Comparison of ENCODE assay signal across 22 cellular contexts in genomic region chr2:51290725-51291124, GRCh38.
DNase-seq lines count a peak whose midpoint lies in the region; ATAC-seq, FAIRE-seq and TF ChIP-seq lines count a peak whose summit lies in the region.
"Had no signal": no experiment of that assay in that cellular context is flagged by ENCODE, and none has a peak within 500 bp of the region (broad histone marks: within the 10 kb centered on the region; RNA-seq: fewer than 3 reads in every experiment).

No MANE protein-coding gene starts in this region.

- H3K27me3 Mint-ChIP-seq in WTC11 (ENCODE audit: low read depth) = peaks cover 18% of the 10 kb centered on the region

- peaks cover 10% of the 10 kb centered on the region for H3K9me3 Mint-ChIP-seq in WTC11

- H3K36me3 Mint-ChIP-seq in WTC11 = no peaks in the 10 kb centered on the region

- H3K4me2 ChIP-seq in endothelial cell of umbilical vein (ENCODE audit: insufficient read depth, low read length) = no peak overlapping the region
- H3K4me2 ChIP-seq in osteoblast (ENCODE audit: insufficient read depth, low read length) = no peak overlapping the region
- H3K4me2 ChIP-seq: A549, KMS-11 had no signal

- H3K36me3 ChIP-seq in endothelial cell of umbilical vein (ENCODE audit: control insufficient read depth in 2 of 2, extremely low read depth in 1 of 2, insufficient read depth in 2 of 2, low read length in 2 of 2) (no peaks in the 10 kb centered on the region), osteoblast (ENCODE audit: insufficient read depth, low read length) (no peaks in the 10 kb centered on the region)
- H3K36me3 ChIP-seq: MG63 had no signal

- FAIRE-seq in endothelial cell of umbilical vein (lab: Jason Lieb, UNC) = no peak
- FAIRE-seq: A549, H1, RCC 7860 had no signal

- no peak for TF ChIP-seq POLR2A in endothelial cell of umbilical vein (IDR thresholded peaks at IDR 0.05; ENCODE audit: low read depth, low read length)

- ATAC-seq in WTC11 (no peak), HG03432 (IDR thresholded peaks at IDR 0.05; ENCODE audit: unreplicated experiment) (no peak)
- ATAC-seq: A549, SK-N-SH treated with all-trans-retinoic acid at 6 μM for 48 hours had no signal

- no peak overlapping the region for H3K9ac ChIP-seq in endothelial cell of umbilical vein (replicated peaks; ENCODE audit: extremely low read depth, insufficient read depth, low read length)
- H3K9ac ChIP-seq: KMS-11 had no signal

- intact Hi-C loops in endothelial cell of umbilical vein (cut with micrococcal nuclease) = no loop called here

- dilution Hi-C loops in endothelial cell of umbilical vein (cut with MboI; ENCODE audit: extremely low pct_ligation_motif_present, low sequenced_read_pairs) = no loop called here

- H3K4me1 Mint-ChIP-seq in WTC11 = peaks cover 41% of the 10 kb centered on the region

- no peak overlapping the region for H3K4me3 Mint-ChIP-seq in WTC11
- H3K4me3 Mint-ChIP-seq: HFFc6 had no signal

- H2AFZ ChIP-seq in endothelial cell of umbilical vein (ENCODE audit: low read depth, low read length) (no peak overlapping the region), osteoblast (ENCODE audit: low read length) (no peak overlapping the region)

- H3K27ac ChIP-seq in RWPE1 (no peak overlapping the region), endothelial cell of umbilical vein (ENCODE audit: insufficient read depth, low read depth, low read length) (peak overlapping the region; percentile 29), osteoblast (ENCODE audit: low read depth, low read length) (peak overlapping the region; percentile 12)
- H3K27ac ChIP-seq: A549, HL-60, KMS-11 had no signal

- H3K9me3 ChIP-seq in endothelial cell of umbilical vein (replicated peaks; ENCODE audit: control insufficient read depth, insufficient read depth, low read length) (no peaks in the 10 kb centered on the region), osteoblast (ENCODE audit: low read depth, low read length) (no peaks in the 10 kb centered on the region)
- H3K9me3 ChIP-seq: Caco-2, MG63 had no signal

- H4K20me1 ChIP-seq in endothelial cell of umbilical vein (replicated peaks; ENCODE audit: control insufficient read depth, extremely low read depth, insufficient read depth, low read length) (no peaks in the 10 kb centered on the region), osteoblast (ENCODE audit: insufficient read depth, low read length) (no peaks in the 10 kb centered on the region)

- no peaks in the 10 kb centered on the region for H3K9me1 ChIP-seq in endothelial cell of umbilical vein (replicated peaks; ENCODE audit: control insufficient read depth, extremely low read depth, insufficient read depth, low read length)

- POLR2A ChIA-PET in RWPE1 (lab: Yijun Ruan, JAX; ENCODE audit: low non-redundant PET) = no interaction called here
- POLR2A ChIA-PET in endothelial cell of umbilical vein (lab: Charles Lee) = no interaction called here
- POLR2A ChIA-PET in WTC11 (lab: Charles Lee) = no interaction called here

- H3K4me3 ChIP-seq in endothelial cell of umbilical vein (replicated peaks in 1 of 3; ENCODE audit: insufficient read depth in 1 of 3, low read depth in 1 of 3, low read length in 3 of 3) = no peak overlapping the region
- no peak overlapping the region for H3K4me3 ChIP-seq in osteoblast (ENCODE audit: insufficient read depth, low read length)
- H3K4me3 ChIP-seq: A549, MG63 had no signal

- no peak overlapping the region for H3K27ac Mint-ChIP-seq in WTC11
- H3K27ac Mint-ChIP-seq: HFFc6 had no signal

- CTCF ChIA-PET in RWPE1 (lab: Yijun Ruan, JAX) = interaction anchor here (0.6 kb wide), 1 partner anchor 1027 kb away, joined by 3 read pairs; no protein-coding TSS in a partner anchor
- CTCF ChIA-PET in endothelial cell of umbilical vein (lab: Charles Lee) = no interaction called here
- CTCF ChIA-PET in WTC11 (lab: Charles Lee) = no interaction called here

- no TSS peak for BruUV-seq in endothelial cell of umbilical vein (replicated peaks; lab: Mats Ljungman, UMichigan)

- peaks cover 8% of the 10 kb centered on the region for H3K4me1 ChIP-seq in endothelial cell of umbilical vein (ENCODE audit: control insufficient read depth, extremely low read depth, insufficient read depth, low read length)
- no peaks in the 10 kb centered on the region for H3K4me1 ChIP-seq in osteoblast (ENCODE audit: insufficient read depth, low read length)
- H3K4me1 ChIP-seq: A549, Caco-2 had no signal

- peak; percentile 4 for DNase-seq in GM03348 (ENCODE audit: low spot score)
- DNase-seq in RWPE1 (ENCODE audit: low spot score) = peak; percentile 1
- peak; percentile 19 for DNase-seq in endothelial cell of umbilical vein (ENCODE audit: low read depth, low spot score)
- DNase-seq in osteoblast (ENCODE audit: insufficient read length, low spot score, missing footprints) = peak; percentile 6
- DNase-seq in WTC11 (ENCODE audit: low spot score) = no peak
- DNase-seq in COLO829 (ENCODE audit: low spot score) = no peak
- DNase-seq: Caco-2, DMS153, HFFc6, MG63, NCI-H1092, NCI-H146, NCI-H2081 treated with DMSO at 0.1 percent for 48 hours, NCI-H524, SHP77 treated with DMSO at 0.1 percent for 48 hours had no signal

- H3K79me2 ChIP-seq in endothelial cell of umbilical vein (ENCODE audit: control insufficient read depth, insufficient read depth, low read length) (no peaks in the 10 kb centered on the region), osteoblast (ENCODE audit: insufficient read depth, low read length) (no peaks in the 10 kb centered on the region)

- H3K27me3 ChIP-seq in endothelial cell of umbilical vein (ENCODE audit: control insufficient read depth in 2 of 2, insufficient read depth in 2 of 2, low read length in 2 of 2) (no peaks in the 10 kb centered on the region), osteoblast (ENCODE audit: insufficient read depth, low read length) (no peaks in the 10 kb centered on the region)
- H3K27me3 ChIP-seq: MG63 had no signal

- TF ChIP-seq CTCF in RWPE1 (conservative IDR thresholded peaks at IDR 0.05; ENCODE audit: low read depth) (no peak), endothelial cell of umbilical vein (IDR thresholded peaks at IDR 0.05; ENCODE audit: extremely low read depth in 1 of 2, insufficient read depth in 1 of 2, low read depth in 1 of 2, low read length in 2 of 2) (no peak), osteoblast (IDR thresholded peaks at IDR 0.05; ENCODE audit: extremely low read depth, low read depth, low read length) (no peak), WTC11 (IDR thresholded peaks at IDR 0.05) (no peak)

TF ChIP-seq in endothelial cell of umbilical vein, 7 proteins besides CTCF, POLR2A, EP300 and RAD21:
- peak; percentile 79 for TF ChIP-seq FOS (IDR thresholded peaks at IDR 0.05; ENCODE audit: borderline replicate concordance, insufficient read depth, low read length)
- TF ChIP-seq POLR2AphosphoS5 (IDR thresholded peaks at IDR 0.05; ENCODE audit: insufficient read depth, low read depth, low read length) = no peak
- TF ChIP-seq MAX (IDR thresholded peaks at IDR 0.05; ENCODE audit: insufficient read depth, insufficient read length) = no peak
- TF ChIP-seq JUN (IDR thresholded peaks at IDR 0.05; ENCODE audit: borderline replicate concordance, insufficient read depth, insufficient read length, low read depth) = peak; percentile 4
TF ChIP-seq in endothelial cell of umbilical vein: peak in this region for 2.

TF ChIP-seq in WTC11, 78 proteins besides CTCF, POLR2A, EP300 and RAD21:
- TF ChIP-seq JUN (CRISPR knock-in tag; IDR thresholded peaks at IDR 0.05) (no peak), JAZF1 (CRISPR knock-in tag; IDR thresholded peaks at IDR 0.05) (no peak), ZSCAN18 (CRISPR knock-in tag; IDR thresholded peaks at IDR 0.05) (no peak), FOXJ3 (CRISPR knock-in tag; IDR thresholded peaks at IDR 0.05; ENCODE audit: borderline replicate concordance) (no peak), KAT7 (CRISPR knock-in tag; IDR thresholded peaks at IDR 0.05; ENCODE audit: borderline replicate concordance) (no peak)

Comparison
In these comparisons a context has a peak if more than half of its experiments do, and no peak if none do; other contexts are left out.
1. DNase-seq: peak in GM03348 (single experiment), RWPE1 (single experiment), endothelial cell of umbilical vein (single experiment) and osteoblast (single experiment); none in WTC11 (single experiment) and COLO829 (single experiment).